In genomic region chr3:127640031-127640355, GRCh38 we compare ENCODE assay signal across 19 cellular contexts.
"Had no signal": no experiment of that assay in that cellular context is flagged by ENCODE, and none has a peak within 500 bp of the region (broad histone marks: within the 10 kb centered on the region; RNA-seq: fewer than 3 reads in every experiment).

No MANE protein-coding gene starts in this region.

- DNase-seq: Karpas-422; KG1; MM.1S; NCI-H1092 treated with DMSO at 0.1 percent for 48 hours; NCI-H1436; NCI-H187; NCI-H2171 treated with DMSO at 0.1 percent for 48 hours; NCI-H345; NCI-H446 treated with DMSO at 0.1 percent for 48 hours; NCI-H510A treated with DMSO at 0.1 percent for 48 hours; NCI-H526; NCI-H82; NK-92 treated with Interleukin-12 subunit alpha and Interleukin-12 subunit beta, amount 100 ng/mL, for 24 hours; Right ventricle myocardium superior; SIG-M5 had no signal

- FAIRE-seq: HepG2 had no signal

- H3K4me3 ChIP-seq: Peyer's patch, SJSA1, SK-N-MC had no signal

- H3K27ac ChIP-seq: Peyer's patch, SJSA1, SK-N-MC had no signal

- H3K36me3 ChIP-seq: Peyer's patch, SJSA1 had no signal

- H3K4me1 ChIP-seq: Peyer's patch, SJSA1 had no signal

- ATAC-seq: HepG2 had no signal

- H3K27me3 ChIP-seq: Peyer's patch, SJSA1 had no signal

- H3K9me3 ChIP-seq: Peyer's patch, SJSA1 had no signal
